Comparison of ENCODE assay signal across 1 cellular context in the genomic region with DNA sequence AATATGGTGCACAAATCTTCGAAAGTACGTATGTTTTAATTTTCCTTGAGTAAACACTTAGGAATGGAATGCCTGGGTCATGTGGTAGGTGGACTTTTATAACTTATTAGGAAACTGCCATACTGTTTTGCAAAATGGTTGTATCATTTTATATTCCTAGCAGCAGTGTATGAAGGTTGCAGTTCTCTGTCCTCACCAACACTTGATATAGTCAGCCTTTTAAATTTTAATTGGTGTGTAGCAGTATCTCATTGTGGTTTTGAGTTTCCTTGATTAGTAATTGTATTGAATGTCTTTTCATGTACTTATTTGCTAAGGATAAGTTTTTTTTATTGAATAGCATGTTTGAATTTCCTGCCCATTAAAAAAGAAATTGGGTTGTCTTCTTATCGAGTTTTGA.
A peak's percentile ranks its signal among the peaks of the same experiment; 100 is the strongest.
TF ChIP-seq lines count a peak whose summit lies in the region.

No MANE protein-coding gene starts in this region.

TF ChIP-seq in HCT116, 20 proteins besides CTCF, POLR2A, EP300 and RAD21:
- TF ChIP-seq ZNF274 (IDR thresholded peaks at IDR 0.05; ENCODE audit: low read depth, low read length) (no peak), CBX3 (IDR thresholded peaks at IDR 0.05; ENCODE audit: low read depth) (0 out of 2 replicates have a peak, but pooled peaks have one; percentile 9)
- TF ChIP-seq, protein P1, sequence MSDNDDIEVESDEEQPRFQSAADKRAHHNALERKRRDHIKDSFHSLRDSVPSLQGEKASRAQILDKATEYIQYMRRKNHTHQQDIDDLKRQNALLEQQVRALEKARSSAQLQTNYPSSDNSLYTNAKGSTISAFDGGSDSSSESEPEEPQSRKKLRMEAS (IDR thresholded peaks at IDR 0.05) = peak; percentile 30; the same call in 1 of the 2 replicates
